In genomic region chr10:101351477-101351876, GRCh38 we compare ENCODE assay signal across 2 cellular contexts.
TF ChIP-seq lines count a peak whose summit lies in the region.

No MANE protein-coding gene starts in this region.

TF ChIP-seq in SK-N-SH, 30 proteins besides CTCF, POLR2A, EP300 and RAD21 (continued from another document):
- TF ChIP-seq USF2 (IDR thresholded peaks at IDR 0.05; ENCODE audit: borderline replicate concordance, low read depth, low read length), result no peak
- no peak for TF ChIP-seq SMC3 (IDR thresholded peaks at IDR 0.05; ENCODE audit: low read depth, low read length)
- TF ChIP-seq PBX3 (IDR thresholded peaks at IDR 0.05), result no peak
- TF ChIP-seq EZH2phosphoT487 (IDR thresholded peaks at IDR 0.05; ENCODE audit: borderline replicate concordance, low read depth), result no peak
- TF ChIP-seq ELF1 (IDR thresholded peaks at IDR 0.05), result no peak
- no peak for TF ChIP-seq IRF3 (IDR thresholded peaks at IDR 0.05; ENCODE audit: low read depth, low read length)
- no peak for TF ChIP-seq RCOR1 (IDR thresholded peaks at IDR 0.05; ENCODE audit: low read length)
- no peak for TF ChIP-seq MXI1 (IDR thresholded peaks at IDR 0.05; ENCODE audit: low read depth, low read length)

TF ChIP-seq in SK-N-SH treated with all-trans-retinoic acid at 6 μM for 48 hours, 23 proteins besides CTCF, POLR2A, EP300 and RAD21 (continued from another document):
- TF ChIP-seq PATZ1 (CRISPR knock-in tag; IDR thresholded peaks at IDR 0.05; ENCODE audit: borderline replicate concordance) (no peak), PPARA (CRISPR knock-in tag; IDR thresholded peaks at IDR 0.05; ENCODE audit: borderline replicate concordance) (no peak), TSHZ2 (CRISPR knock-in tag; IDR thresholded peaks at IDR 0.05) (no peak)
